In genomic region chr17:37607637-37608368, GRCh38 we compare ENCODE assay signal across 7 cellular contexts. TPM values are rescaled to one million over a fixed set of nuclear protein-coding genes. Genes with fewer than 3 reads are reported as not detected.
DNase-seq lines count a peak whose midpoint lies in the region; ATAC-seq, FAIRE-seq and TF ChIP-seq lines count a peak whose summit lies in the region.

No MANE protein-coding gene starts in this region.

- peaks cover 43% of the 10 kb centered on the region for H3K36me3 Mint-ChIP-seq in activated CD4-positive, alpha-beta memory T cell treated with anti-CD3 and anti-CD28 coated beads, Interleukin-2, amount 10 ng/mL, durations not matched to agents 7 days and 5 days (ENCODE audit: low read depth)

- H3K27ac ChIP-seq in foreskin keratinocyte = peak overlapping the region; percentile 31
- peak overlapping the region in 18 of 21 experiments; percentile 73 to 100 (median 96) for H3K27ac ChIP-seq in skin epidermis

- CTCF ChIA-PET in activated CD4-positive, alpha-beta memory T cell treated with anti-CD3 and anti-CD28 coated beads, Interleukin-2, amount 10 ng/mL, durations not matched to agents 7 days and 5 days (lab: Charles Lee) = interaction anchor here (1.8 to 1.9 kb wide), 2 partner anchors 10 to 80 kb away, joined by 4 to 5 read pairs; no protein-coding TSS in a partner anchor

- H3K9me3 Mint-ChIP-seq in activated CD4-positive, alpha-beta memory T cell treated with anti-CD3 and anti-CD28 coated beads, Interleukin-2, amount 10 ng/mL, durations not matched to agents 7 days and 5 days = no peaks in the 10 kb centered on the region

- peak overlapping the region; percentile 90 for H3K27ac Mint-ChIP-seq in activated CD4-positive, alpha-beta memory T cell treated with anti-CD3 and anti-CD28 coated beads, Interleukin-2, amount 10 ng/mL, durations not matched to agents 7 days and 5 days

- H3K27me3 Mint-ChIP-seq in activated CD4-positive, alpha-beta memory T cell treated with anti-CD3 and anti-CD28 coated beads, Interleukin-2, amount 10 ng/mL, durations not matched to agents 7 days and 5 days = no peaks in the 10 kb centered on the region

- H3K4me3 ChIP-seq in skin epidermis = peak overlapping the region in 5 of 7 experiments; percentile 91 to 99 (median 97)

- ATAC-seq in HG02798 (IDR thresholded peaks at IDR 0.05; ENCODE audit: poor library complexity, unreplicated experiment) = peak; percentile 26
- ATAC-seq in foreskin keratinocyte = no peak
- ATAC-seq in HG03565 (IDR thresholded peaks at IDR 0.05; ENCODE audit: unreplicated experiment) = no peak
- no peak for ATAC-seq in HG03025 (IDR thresholded peaks at IDR 0.05; ENCODE audit: low FRiP score, unreplicated experiment)

- TF ChIP-seq CTCF in foreskin keratinocyte (conservative IDR thresholded peaks at IDR 0.05) = no peak

- peaks cover 52% of the 10 kb centered on the region for H3K4me1 Mint-ChIP-seq in activated CD4-positive, alpha-beta memory T cell treated with anti-CD3 and anti-CD28 coated beads, Interleukin-2, amount 10 ng/mL, durations not matched to agents 7 days and 5 days

- peaks cover 17% of the 10 kb centered on the region for H3K4me1 ChIP-seq in foreskin keratinocyte

- H3K4me3 Mint-ChIP-seq in activated CD4-positive, alpha-beta memory T cell treated with anti-CD3 and anti-CD28 coated beads, Interleukin-2, amount 10 ng/mL, durations not matched to agents 7 days and 5 days = peak overlapping the region; percentile 72

- peak; percentile 42 for DNase-seq in activated CD4-positive, alpha-beta memory T cell treated with anti-CD3 and anti-CD28 coated beads, Interleukin-2, amount 10 ng/mL, durations not matched to agents 7 days and 5 days
- DNase-seq in foreskin keratinocyte (no peak), RCC 7860 (ENCODE audit: low spot score) (no peak)

- no peak for FAIRE-seq in RCC 7860 (lab: Jason Lieb, UNC)

- no peaks in the 10 kb centered on the region for H3K27me3 ChIP-seq in foreskin keratinocyte

- POLR2A ChIA-PET in activated CD4-positive, alpha-beta memory T cell treated with anti-CD3 and anti-CD28 coated beads, Interleukin-2, amount 10 ng/mL, durations not matched to agents 7 days and 5 days (lab: Charles Lee) = interaction anchor here (0.6 to 2.1 kb wide), 8 partner anchors 8 to 151 kb away, joined by 3 to 11 read pairs (median 3); no protein-coding TSS in a partner anchor

RNA-seq across cellular contexts. Expression of gene SYNRG, which starts 1.4 kb away (rescaled TPM):
- 100 to 1,000 TPM; 106 to 113 TPM for total RNA-seq in activated CD4-positive, alpha-beta memory T cell treated with anti-CD3 and anti-CD28 coated beads, Interleukin-2, amount 10 ng/mL, durations not matched to agents 7 days and 5 days
- 12.3 TPM in 2 replicates for total RNA-seq in foreskin keratinocyte
- 2.9 TPM in 2 replicates for polyA plus RNA-seq in foreskin keratinocyte

RNA-seq across cellular contexts. Expression of gene DDX52, which starts 35.4 kb away (rescaled TPM):
- 10 to 100 TPM; 26.3 to 28.0 TPM for total RNA-seq in activated CD4-positive, alpha-beta memory T cell treated with anti-CD3 and anti-CD28 coated beads, Interleukin-2, amount 10 ng/mL, durations not matched to agents 7 days and 5 days
- 29.6 and 30.5 TPM in 2 replicates for total RNA-seq in foreskin keratinocyte
- polyA plus RNA-seq in foreskin keratinocyte = 13.0 and 14.9 TPM in 2 replicates
